Comparison of ENCODE assay signal across 8 cellular contexts in genomic region chr11:75583710-75584658, GRCh38. TPM values are rescaled to one million over a fixed set of nuclear protein-coding genes. Genes with fewer than 3 reads are reported as not detected.
A peak's percentile ranks its signal among the peaks of the same experiment; 100 is the strongest.
DNase-seq lines count a peak whose midpoint lies in the region; ATAC-seq and TF ChIP-seq lines count a peak whose summit lies in the region.

No MANE protein-coding gene starts in this region.

- peak overlapping the region; percentile 62 for H3K27ac ChIP-seq in fibroblast of lung (ENCODE audit: insufficient read depth, low read length)
- peak overlapping the region; percentile 83 to 100 (median 92) for H3K27ac ChIP-seq in upper lobe of left lung

- H3K4me2 ChIP-seq in fibroblast of lung (ENCODE audit: extremely low read depth, insufficient read depth, low read length) = peak overlapping the region; percentile 74

- CTCF ChIA-PET in WTC11 (lab: Charles Lee) = interaction anchor here (0.6 to 5.3 kb wide), 25 partner anchors 9 to 219 kb away, joined by 3 to 110 read pairs (median 5); partner anchors contain the start of genes GDPD5, MAP6 and SERPINH1

- H3K4me1 ChIP-seq in fibroblast of lung (ENCODE audit: control insufficient read depth, extremely low read depth, insufficient read depth, low read length) (peaks cover 9% of the 10 kb centered on the region), upper lobe of left lung (peaks cover 16 to 34% (median 19%) of the 10 kb centered on the region in 4 donors)

- H3K36me3 ChIP-seq in fibroblast of lung (ENCODE audit: control insufficient read depth, insufficient read depth, low read length) (no peaks in the 10 kb centered on the region), upper lobe of left lung (no peaks in the 10 kb centered on the region)

- peaks cover 2% of the 10 kb centered on the region for H3K27me3 Mint-ChIP-seq in IgD-negative memory B cell
- peaks cover 16% of the 10 kb centered on the region for H3K27me3 Mint-ChIP-seq in WTC11 (ENCODE audit: low read depth)

- no peak for TF ChIP-seq CTCF in WTC11 (IDR thresholded peaks at IDR 0.05)
- TF ChIP-seq CTCF in fibroblast of lung (conservative IDR thresholded peaks at IDR 0.05 in 1 of 2, IDR thresholded peaks at IDR 0.05 in 1 of 2; ENCODE audit: low read depth in 1 of 2, low read length in 2 of 2) = no peak
- no peak for TF ChIP-seq CTCF in upper lobe of left lung (IDR thresholded peaks at IDR 0.05)

- ATAC-seq in WTC11 = peak; percentile 70
- ATAC-seq in upper lobe of left lung (ENCODE audit: low FRiP score in 2 of 2) = peak; percentile 73 to 83
- ATAC-seq in HG03108 (IDR thresholded peaks at IDR 0.05; ENCODE audit: unreplicated experiment) = no peak

- DNase-seq in ELF-1 (ENCODE audit: low read depth, low spot score) (peak; percentile 70), WTC11 (ENCODE audit: low spot score) (peak; percentile 75), fibroblast of lung (ENCODE audit: low read depth in 2 of 2) (peak; percentile 78 to 87), mucosa of gallbladder (ENCODE audit: low spot score) (peak; percentile 58), upper lobe of left lung (peak; percentile 77 to 86), activated gamma-delta T cell treated with Interleukin-2 at 50 U/mL for 16 hours (no peak)

- peak overlapping the region in 3 of 4 experiments; percentile 54 to 71 (median 57) for H3K4me3 ChIP-seq in fibroblast of lung (replicated peaks in 1 of 4; ENCODE audit: control extremely low read depth in 1 of 4, insufficient read depth in 1 of 4, low read depth in 3 of 4, low read length in 4 of 4)
- peak overlapping the region; percentile 50 to 80 (median 66) for H3K4me3 ChIP-seq in upper lobe of left lung

- 28 to 31% methylated on average over 39 to 41 of the region's 42 CpGs for WGBS in upper lobe of left lung, 2 donors

- H3K9me3 ChIP-seq in fibroblast of lung (ENCODE audit: control insufficient read depth, insufficient read depth, low read depth, low read length) = no peaks in the 10 kb centered on the region
- H3K9me3 ChIP-seq in upper lobe of left lung = no peaks in the 10 kb centered on the region

- H3K9ac ChIP-seq in fibroblast of lung (ENCODE audit: insufficient read depth, low read length) = peak overlapping the region; percentile 77

- H3K27me3 ChIP-seq in fibroblast of lung (ENCODE audit: control insufficient read depth, insufficient read depth, low read length) = no peaks in the 10 kb centered on the region
- H3K27me3 ChIP-seq in upper lobe of left lung = peaks cover 0 to 4% (median 0%) of the 10 kb centered on the region in 4 donors

- no peaks in the 10 kb centered on the region for H3K36me3 Mint-ChIP-seq in IgD-negative memory B cell
- H3K36me3 Mint-ChIP-seq in WTC11 = no peaks in the 10 kb centered on the region

- no peaks in the 10 kb centered on the region for H3K9me3 Mint-ChIP-seq in IgD-negative memory B cell
- 0 out of 2 replicates have a peak, but pooled peaks cover 3% of the 10 kb centered on the region for H3K9me3 Mint-ChIP-seq in WTC11

- peak overlapping the region; percentile 74 to 89 (median 79) for H3K4me3 Mint-ChIP-seq in IgD-negative memory B cell
- peak overlapping the region; percentile 67 for H3K4me3 Mint-ChIP-seq in WTC11

- peak overlapping the region; percentile 43 for H2AFZ ChIP-seq in fibroblast of lung (ENCODE audit: low read length)

- TF ChIP-seq EP300 in upper lobe of left lung (IDR thresholded peaks at IDR 0.05) = no peak

- H3K27ac Mint-ChIP-seq in IgD-negative memory B cell (peak overlapping the region in 1 of 3 donors; percentile 67), WTC11 (peak overlapping the region; percentile 92)

- H3K79me2 ChIP-seq in fibroblast of lung (ENCODE audit: control insufficient read depth, insufficient read depth, low read length) = no peaks in the 10 kb centered on the region

- no peaks in the 10 kb centered on the region for H4K20me1 ChIP-seq in fibroblast of lung (ENCODE audit: control insufficient read depth, extremely low read depth, insufficient read depth, low read length)

- no peak for TF ChIP-seq POLR2A in upper lobe of left lung (IDR thresholded peaks at IDR 0.05)

- POLR2A ChIA-PET in WTC11 (lab: Charles Lee) = interaction anchor here (0.6 to 2.8 kb wide), 11 partner anchors 9 to 143 kb away, joined by 3 to 21 read pairs (median 4); partner anchors contain the start of gene SERPINH1

- H3K4me1 Mint-ChIP-seq in IgD-negative memory B cell = peaks cover 0 to 7% (median 6%) of the 10 kb centered on the region in 3 donors
- peaks cover 30% of the 10 kb centered on the region for H3K4me1 Mint-ChIP-seq in WTC11

TF ChIP-seq in WTC11, 78 proteins besides CTCF, POLR2A, EP300 and RAD21 (continues in another document):
- TF ChIP-seq EMX1 (CRISPR knock-in tag; IDR thresholded peaks at IDR 0.05) (no peak), FOXP1 (CRISPR knock-in tag; IDR thresholded peaks at IDR 0.05; ENCODE audit: borderline replicate concordance) (peak; percentile 18; the same call in 1 of the 2 replicates), CREB1 (CRISPR knock-in tag; IDR thresholded peaks at IDR 0.05) (no peak), FOXP4 (CRISPR knock-in tag; IDR thresholded peaks at IDR 0.05) (peak; percentile 39; the same call in 1 of the 2 replicates), ZNF263 (CRISPR knock-in tag; IDR thresholded peaks at IDR 0.05; ENCODE audit: low read depth) (peak; percentile 93), ZNF512 (CRISPR knock-in tag; IDR thresholded peaks at IDR 0.05; ENCODE audit: borderline replicate concordance) (no peak), NFE2L1 (CRISPR knock-in tag; IDR thresholded peaks at IDR 0.05) (no peak)

RNA-seq across cellular contexts. Expression of gene SERPINH1, which starts 21.9 kb away (rescaled TPM):
- polyA plus RNA-seq in IgD-negative memory B cell (1.8 TPM), fibroblast of lung (373 and 491 TPM in 2 replicates)
- total RNA-seq in WTC11 (2021) (411 to 478 TPM (median 473 TPM) in 3 replicates), fibroblast of lung (750 and 828 TPM in 2 replicates), mucosa of gallbladder (141 TPM), upper lobe of left lung (100 to 1,000 TPM in 5 of 6 donors, 10 to 100 TPM in 1; 95.9 to 266 (median 145) TPM)
- 777 and 1,001 TPM in 2 replicates for polyA plus RNA-seq in fibroblast of lung (2012)
- polyA minus RNA-seq in fibroblast of lung (ENCODE audit: low replicate concordance) = 802 and 1,363 TPM in 2 replicates

RNA-seq across cellular contexts. Expression of gene GDPD5, which starts 58.2 kb away (rescaled TPM):
- 27.8 TPM for polyA plus RNA-seq in IgD-negative memory B cell
- total RNA-seq in WTC11 (2021) = 4.7 to 12.2 TPM (median 5.3 TPM) in 3 replicates
- total RNA-seq in fibroblast of lung = 2.5 and 3.3 TPM in 2 replicates
- 2.0 and 3.1 TPM in 2 replicates for polyA plus RNA-seq in fibroblast of lung
- polyA plus RNA-seq in fibroblast of lung (2012) = 4.1 and 5.3 TPM in 2 replicates
- 18.1 and 21.0 TPM in 2 replicates for polyA minus RNA-seq in fibroblast of lung (ENCODE audit: low replicate concordance)
- total RNA-seq in mucosa of gallbladder = 16.7 TPM
- 10 to 100 TPM in 4 of 6 donors, 1 to 10 TPM in 2; 5.7 to 34.6 (median 14.0) TPM for total RNA-seq in upper lobe of left lung
